In genomic region chr1:4261327-4261726, GRCh38 we compare ENCODE assay signal across 8 cellular contexts.
"Had no signal": no experiment of that assay in that cellular context is flagged by ENCODE, and none has a peak within 500 bp of the region (broad histone marks: within the 10 kb centered on the region; RNA-seq: fewer than 3 reads in every experiment).

No MANE protein-coding gene starts in this region.

- ATAC-seq: GM12878 had no signal

- DNase-seq: GDM1, GF-D8 had no signal

- H3K4me3 ChIP-seq: GM12878 had no signal

- FAIRE-seq: G401.6, GM12878, GM12891, GM12892, GM18507, GM19239 had no signal
